8 cellular contexts compared by ENCODE assay signal in genomic region chr16:49921791-49922456, GRCh38.
DNase-seq lines count a peak whose midpoint lies in the region; ATAC-seq and TF ChIP-seq lines count a peak whose summit lies in the region.

No MANE protein-coding gene starts in this region.

- no peak overlapping the region for H4K8ac ChIP-seq in trophoblast cell (ENCODE audit: low read depth, low read length)

- no peak overlapping the region for H4K12ac ChIP-seq in trophoblast cell (ENCODE audit: low read depth, low read length)

- no peak overlapping the region for H2AFZ ChIP-seq in trophoblast cell (ENCODE audit: insufficient read depth, low read length, poor library complexity)

- no CpG with 5 or more reads among the region's 6 CpGs for WGBS in trophoblast cell (ENCODE audit: extremely low coverage, insufficient coverage, insufficient read length)

- no peaks in the 10 kb centered on the region for H3K9me3 ChIP-seq in trophoblast cell (ENCODE audit: insufficient read depth, low read depth, low read length)

- H3K79me1 ChIP-seq in trophoblast cell (ENCODE audit: low read length): no peaks in the 10 kb centered on the region

- H3K27ac Mint-ChIP-seq in activated T-helper 17 cell treated with anti-CD3 and anti-CD28 coated beads, Interleukin-2, amount 50 U/mL, for 72 hours: no peak overlapping the region
- H3K27ac Mint-ChIP-seq in glutamatergic neuron (ENCODE audit: unreplicated experiment): no peak overlapping the region

- peaks cover 5% of the 10 kb centered on the region for H3K27me3 Mint-ChIP-seq in activated T-helper 17 cell treated with anti-CD3 and anti-CD28 coated beads, Interleukin-2, amount 50 U/mL, for 72 hours
- H3K27me3 Mint-ChIP-seq in glutamatergic neuron (ENCODE audit: unreplicated experiment): no peaks in the 10 kb centered on the region

- no peaks in the 10 kb centered on the region for H3K79me2 ChIP-seq in trophoblast cell (ENCODE audit: control insufficient read depth, insufficient read depth, low read length, poor library complexity)

- H3K27ac ChIP-seq in trophoblast cell (ENCODE audit: low read depth, low read length): no peak overlapping the region

- H3K4me1 ChIP-seq in trophoblast cell (ENCODE audit: control insufficient read depth in 1 of 2, insufficient read depth in 2 of 2, low read length in 2 of 2): peaks cover 4% of the 10 kb centered on the region in 2 experiments

- no peaks in the 10 kb centered on the region for H3K27me3 ChIP-seq in trophoblast cell (ENCODE audit: insufficient read depth, low read length)

- H3K4me3 Mint-ChIP-seq in activated T-helper 17 cell treated with anti-CD3 and anti-CD28 coated beads, Interleukin-2, amount 50 U/mL, for 72 hours: no peak overlapping the region
- no peak overlapping the region for H3K4me3 Mint-ChIP-seq in glutamatergic neuron (ENCODE audit: unreplicated experiment)

- no peak overlapping the region for H4K91ac ChIP-seq in trophoblast cell (ENCODE audit: low read depth, low read length)

- no peak overlapping the region for H3K9ac ChIP-seq in trophoblast cell (ENCODE audit: low read length)

- H3K18ac ChIP-seq in trophoblast cell (ENCODE audit: low read length): no peak overlapping the region

- H2AK5ac ChIP-seq in trophoblast cell (ENCODE audit: low read length): no peak overlapping the region

- DNase-seq in AG08396 (ENCODE audit: low spot score) (peak; percentile 36), GM19240 (ENCODE audit: insufficient read length, low spot score) (peak; percentile 38), NCI-H526 (lab: John Stamatoyannopoulos, UW) (peak; percentile 29 to 77), glutamatergic neuron (peak; percentile 82), trophoblast cell (peak; percentile 20 to 63)

- H3K36me3 Mint-ChIP-seq in activated T-helper 17 cell treated with anti-CD3 and anti-CD28 coated beads, Interleukin-2, amount 50 U/mL, for 72 hours (ENCODE audit: low read depth): no peaks in the 10 kb centered on the region
- no peaks in the 10 kb centered on the region for H3K36me3 Mint-ChIP-seq in glutamatergic neuron (ENCODE audit: unreplicated experiment)

- H3K4ac ChIP-seq in trophoblast cell (ENCODE audit: low read depth, low read length): no peak overlapping the region

- peak; percentile 72 for TF ChIP-seq CTCF in glutamatergic neuron (IDR thresholded peaks at IDR 0.05; ENCODE audit: partially characterized antibody, unreplicated experiment)

- no peak overlapping the region for H3K4me3 ChIP-seq in trophoblast cell (ENCODE audit: low read depth, low read length)

- no peak overlapping the region for H3K23ac ChIP-seq in trophoblast cell (ENCODE audit: low read length)

- H2BK120ac ChIP-seq in trophoblast cell (ENCODE audit: insufficient read depth, low read length, poor library complexity): no peak overlapping the region

- no peaks in the 10 kb centered on the region for H3K36me3 ChIP-seq in trophoblast cell (ENCODE audit: control insufficient read depth in 1 of 2, insufficient read depth in 2 of 2, low read length in 2 of 2)

- no peak overlapping the region for H2BK5ac ChIP-seq in trophoblast cell (ENCODE audit: low read depth, low read length, poor library complexity)

- no peak overlapping the region for H3K14ac ChIP-seq in trophoblast cell (ENCODE audit: low read length)

- H3K4me1 Mint-ChIP-seq in activated T-helper 17 cell treated with anti-CD3 and anti-CD28 coated beads, Interleukin-2, amount 50 U/mL, for 72 hours: no peaks in the 10 kb centered on the region
- peaks cover 3% of the 10 kb centered on the region for H3K4me1 Mint-ChIP-seq in glutamatergic neuron (ENCODE audit: low read depth, unreplicated experiment)

- H2BK12ac ChIP-seq in trophoblast cell (ENCODE audit: low read length): peak overlapping the region; percentile 23

- no peaks in the 10 kb centered on the region for H3K9me3 Mint-ChIP-seq in activated T-helper 17 cell treated with anti-CD3 and anti-CD28 coated beads, Interleukin-2, amount 50 U/mL, for 72 hours
- no peaks in the 10 kb centered on the region for H3K9me3 Mint-ChIP-seq in glutamatergic neuron (ENCODE audit: unreplicated experiment)

- ATAC-seq in activated T-helper 17 cell treated with anti-CD3 and anti-CD28 coated beads, Interleukin-2, amount 50 U/mL, for 72 hours (replicated peaks): peak; percentile 18
- ATAC-seq in GM21367 (IDR thresholded peaks at IDR 0.05; ENCODE audit: unreplicated experiment) (no peak), GM18861 (IDR thresholded peaks at IDR 0.05; ENCODE audit: unreplicated experiment) (no peak)

- no peak overlapping the region for H3K4me2 ChIP-seq in trophoblast cell (ENCODE audit: low read length)
